In genomic region chr15:80501453-80501852, GRCh38 we compare ENCODE assay signal across 1 cellular context.
TF ChIP-seq lines count a peak whose summit lies in the region.

No MANE protein-coding gene starts in this region.

TF ChIP-seq in IMR-90, 13 proteins besides CTCF, POLR2A, EP300 and RAD21 (continued from another document):
- TF ChIP-seq USF2 (IDR thresholded peaks at IDR 0.05; ENCODE audit: low read depth, low read length), result no peak
